8 cellular contexts compared by ENCODE assay signal in the genomic region with DNA sequence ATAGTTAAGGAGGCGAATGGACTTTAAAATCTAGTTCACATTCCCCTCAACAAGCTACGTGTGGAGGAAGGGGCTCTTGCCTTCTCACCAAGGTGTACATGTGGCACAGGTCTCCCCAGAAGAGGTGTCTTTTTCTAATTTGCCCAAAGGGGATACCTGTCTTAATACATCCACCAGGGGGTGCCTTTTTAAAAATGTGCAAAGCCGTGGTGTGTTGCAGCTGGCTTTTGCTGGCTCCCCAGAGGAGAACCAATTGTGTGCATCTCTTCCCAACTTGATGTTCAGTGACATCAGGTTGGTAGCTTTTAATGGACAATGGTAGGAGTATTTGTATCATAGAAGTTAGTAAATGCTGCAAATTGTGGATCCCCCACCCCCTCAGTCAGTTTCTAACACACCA. TPM values are rescaled to one million over a fixed set of nuclear protein-coding genes. Genes with fewer than 3 reads are reported as not detected.
A peak's percentile ranks its signal among the peaks of the same experiment; 100 is the strongest.
DNase-seq lines count a peak whose midpoint lies in the region; ATAC-seq, FAIRE-seq and TF ChIP-seq lines count a peak whose summit lies in the region.

No MANE protein-coding gene starts in this region.

- H3K79me2 ChIP-seq in endothelial cell of umbilical vein (ENCODE audit: control insufficient read depth, insufficient read depth, low read length) = no peaks in the 10 kb centered on the region

- no peak overlapping the region for H3K4me2 ChIP-seq in endothelial cell of umbilical vein (ENCODE audit: insufficient read depth, low read length)

- peaks cover 5% of the 10 kb centered on the region for H3K36me3 ChIP-seq in WERI-Rb-1
- peaks cover 2 to 6% of the 10 kb centered on the region in 2 experiments for H3K36me3 ChIP-seq in endothelial cell of umbilical vein (ENCODE audit: control insufficient read depth in 2 of 2, extremely low read depth in 1 of 2, insufficient read depth in 2 of 2, low read length in 2 of 2)
- peaks cover 2% of the 10 kb centered on the region in 2 donors for H3K36me3 ChIP-seq in small intestine (ENCODE audit: control insufficient read depth in 2 of 2, insufficient read depth in 2 of 2, low read length in 2 of 2)

- H3K27me3 ChIP-seq in WERI-Rb-1 (ENCODE audit: insufficient read depth, low read depth, severe bottlenecking) (no peaks in the 10 kb centered on the region), endothelial cell of umbilical vein (ENCODE audit: control insufficient read depth in 2 of 2, insufficient read depth in 2 of 2, low read length in 2 of 2) (no peaks in the 10 kb centered on the region), small intestine (ENCODE audit: control insufficient read depth in 2 of 2, insufficient read depth in 2 of 2, low read length in 2 of 2) (no peaks in the 10 kb centered on the region)

- TF ChIP-seq CTCF in WERI-Rb-1 (IDR thresholded peaks at IDR 0.05; ENCODE audit: low read depth, low read length) (peak; percentile 45; the same call in 1 of the 2 replicates), endothelial cell of umbilical vein (IDR thresholded peaks at IDR 0.05; ENCODE audit: extremely low read depth in 1 of 2, insufficient read depth in 1 of 2, low read depth in 1 of 2, low read length in 2 of 2) (peak; percentile 32 to 46)

- intact Hi-C loops in endothelial cell of umbilical vein (cut with micrococcal nuclease) = loop anchor here (1.0 kb wide), 1 partner anchor 59 kb away; no protein-coding TSS in a partner anchor

- peak in 2 of 3 donors; percentile 10 to 41 for DNase-seq in stimulated activated CD4-positive, alpha-beta T cell treated with anti-CD3 and anti-CD28 coated beads, Interleukin-12 subunit alpha, Interleukin-12 subunit beta, amount 100 ng/mL, for 48 hours (ENCODE audit: low read depth in 2 of 3, low spot score in 1 of 3)
- DNase-seq in stimulated activated CD4-positive, alpha-beta T cell treated with anti-CD3 and anti-CD28 coated beads, Interleukin-12 subunit alpha, Interleukin-12 subunit beta, amount 100 ng/mL, for 4 hours = no peak
- DNase-seq in WERI-Rb-1 (no peak), endothelial cell of umbilical vein (ENCODE audit: low read depth, low spot score) (peak; percentile 6), small intestine (peak; percentile 62), NCI-H526 treated with DMSO at 0.1 percent for 48 hours (lab: John Stamatoyannopoulos, UW) (no peak), NCI-H2029 treated with DMSO at 0.1 percent for 48 hours (lab: John Stamatoyannopoulos, UW) (no peak)

- H3K27ac ChIP-seq in WERI-Rb-1 = no peak overlapping the region
- H3K27ac ChIP-seq in endothelial cell of umbilical vein (ENCODE audit: insufficient read depth, low read depth, low read length) = no peak overlapping the region
- H3K27ac ChIP-seq in small intestine (ENCODE audit: low read depth in 1 of 2, low read length in 1 of 2) = no peak overlapping the region

- CTCF ChIA-PET in endothelial cell of umbilical vein (lab: Charles Lee) = interaction anchor here (0.8 to 3.0 kb wide), 11 partner anchors 10 to 349 kb away, joined by 3 to 14 read pairs (median 4); no protein-coding TSS in a partner anchor

- 62 to 65% (median 63%) methylated on average over 3 of the region's 3 CpGs for WGBS in small intestine, 3 donors

- H3K4me3 ChIP-seq in WERI-Rb-1 (ENCODE audit: low read depth, low read length) (no peak overlapping the region), endothelial cell of umbilical vein (replicated peaks in 1 of 3; ENCODE audit: insufficient read depth in 1 of 3, low read depth in 1 of 3, low read length in 3 of 3) (no peak overlapping the region), small intestine (ENCODE audit: low read depth in 1 of 2, low read length in 2 of 2) (no peak overlapping the region)

- FAIRE-seq in endothelial cell of umbilical vein (lab: Jason Lieb, UNC) (no peak), small intestine (lab: Jason Lieb, UNC) (no peak)

- H4K20me1 ChIP-seq in endothelial cell of umbilical vein (replicated peaks; ENCODE audit: control insufficient read depth, extremely low read depth, insufficient read depth, low read length) = no peaks in the 10 kb centered on the region

- dilution Hi-C loops in endothelial cell of umbilical vein (cut with MboI; ENCODE audit: extremely low pct_ligation_motif_present, low sequenced_read_pairs) = no loop called here

- ATAC-seq in HG03095 (IDR thresholded peaks at IDR 0.05; ENCODE audit: unreplicated experiment) = peak; percentile 32

- H3K9ac ChIP-seq in endothelial cell of umbilical vein (replicated peaks; ENCODE audit: extremely low read depth, insufficient read depth, low read length) = no peak overlapping the region

- POLR2A ChIA-PET in endothelial cell of umbilical vein (lab: Charles Lee) = no interaction called here

- H3K4me1 ChIP-seq in endothelial cell of umbilical vein (ENCODE audit: control insufficient read depth, extremely low read depth, insufficient read depth, low read length) (no peaks in the 10 kb centered on the region), small intestine (ENCODE audit: control insufficient read depth in 2 of 2, insufficient read depth in 1 of 2, low read depth in 1 of 2, low read length in 1 of 2) (no peaks in the 10 kb centered on the region)

- no peak overlapping the region for H2AFZ ChIP-seq in endothelial cell of umbilical vein (ENCODE audit: low read depth, low read length)

- H3K9me3 ChIP-seq in WERI-Rb-1 (ENCODE audit: severe bottlenecking) = peaks cover 13% of the 10 kb centered on the region
- H3K9me3 ChIP-seq in endothelial cell of umbilical vein (replicated peaks; ENCODE audit: control insufficient read depth, insufficient read depth, low read length) = no peaks in the 10 kb centered on the region
- H3K9me3 ChIP-seq in small intestine (ENCODE audit: control insufficient read depth, low read depth) = no peaks in the 10 kb centered on the region

- BruUV-seq in endothelial cell of umbilical vein (replicated peaks; lab: Mats Ljungman, UMichigan) = no TSS peak

- H3K9me1 ChIP-seq in endothelial cell of umbilical vein (replicated peaks; ENCODE audit: control insufficient read depth, extremely low read depth, insufficient read depth, low read length) = no peaks in the 10 kb centered on the region

- no peak for TF ChIP-seq POLR2A in endothelial cell of umbilical vein (IDR thresholded peaks at IDR 0.05; ENCODE audit: low read depth, low read length)

TF ChIP-seq in endothelial cell of umbilical vein, 7 proteins besides CTCF, POLR2A, EP300 and RAD21:
- TF ChIP-seq, protein P1, sequence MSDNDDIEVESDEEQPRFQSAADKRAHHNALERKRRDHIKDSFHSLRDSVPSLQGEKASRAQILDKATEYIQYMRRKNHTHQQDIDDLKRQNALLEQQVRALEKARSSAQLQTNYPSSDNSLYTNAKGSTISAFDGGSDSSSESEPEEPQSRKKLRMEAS (IDR thresholded peaks at IDR 0.05; ENCODE audit: insufficient read depth, insufficient read length) = no peak
- TF ChIP-seq POLR2AphosphoS5 (IDR thresholded peaks at IDR 0.05; ENCODE audit: insufficient read depth, low read depth, low read length) = no peak
- TF ChIP-seq FOS (IDR thresholded peaks at IDR 0.05; ENCODE audit: borderline replicate concordance, insufficient read depth, low read length) = no peak
- TF ChIP-seq GATA2 (IDR thresholded peaks at IDR 0.05; ENCODE audit: insufficient read depth, insufficient read length, low read depth, low read length) = no peak
- no peak for TF ChIP-seq MYC (IDR thresholded peaks at IDR 0.05; ENCODE audit: low read depth, low read length)
TF ChIP-seq in endothelial cell of umbilical vein: peak in this region for 0.

RNA-seq across cellular contexts. Expression of a gene that starts 33.8 kb away (rescaled TPM):
- 14.5 and 19.4 TPM in 2 replicates for total RNA-seq in endothelial cell of umbilical vein
- polyA plus RNA-seq in endothelial cell of umbilical vein (8.3 and 10.5 TPM in 2 replicates), small intestine (10 to 100 TPM; 16.9 to 23.5 (median 23.3) TPM)
- polyA plus RNA-seq in endothelial cell of umbilical vein (2011; cell fraction: cytosol; rRNA removed) = 11.0 and 11.2 TPM in 2 replicates
- 4.3 and 5.8 TPM in 2 replicates for polyA plus RNA-seq in endothelial cell of umbilical vein (2011; cell fraction: nucleus; rRNA removed)
- 15.8 and 19.0 TPM in 2 replicates for polyA plus RNA-seq in endothelial cell of umbilical vein (2012)
- polyA minus RNA-seq in endothelial cell of umbilical vein = 14.0 and 17.8 TPM in 2 replicates
- 9.6 TPM for polyA minus RNA-seq in endothelial cell of umbilical vein (2011; cell fraction: cytosol; rRNA and poly(A)+ RNA removed)
- 5.6 and 5.9 TPM in 2 replicates for polyA minus RNA-seq in endothelial cell of umbilical vein (2011; cell fraction: nucleus; rRNA and poly(A)+ RNA removed)

RNA-seq across cellular contexts. Expression of a gene that starts 50.5 kb away (rescaled TPM):
- total RNA-seq in endothelial cell of umbilical vein = 0.37 and 0.40 TPM in 2 replicates
- polyA plus RNA-seq in endothelial cell of umbilical vein = 0.35 and 0.70 TPM in 2 replicates
- polyA plus RNA-seq in endothelial cell of umbilical vein (2011; cell fraction: cytosol; rRNA removed) = 0.30 and 0.61 TPM in 2 replicates
- polyA plus RNA-seq in endothelial cell of umbilical vein (2011; cell fraction: nucleus; rRNA removed) = 1.3 and 1.7 TPM in 2 replicates
- polyA plus RNA-seq in endothelial cell of umbilical vein (2012) = 0.37 and 0.40 TPM in 2 replicates
- 0.93 and 3.3 TPM in 2 replicates for polyA minus RNA-seq in endothelial cell of umbilical vein
- not detected for polyA minus RNA-seq in endothelial cell of umbilical vein (2011; cell fraction: cytosol; rRNA and poly(A)+ RNA removed)
- 0.58 TPM in 1 of 2 replicates, not detected in the other for polyA minus RNA-seq in endothelial cell of umbilical vein (2011; cell fraction: nucleus; rRNA and poly(A)+ RNA removed)
- under 1 TPM in 1 of 3 donors, not detected in 2; 0.95 TPM for polyA plus RNA-seq in small intestine

Comparison
In these comparisons a context has a peak if more than half of its experiments do, and no peak if none do; other contexts are left out.
1. DNase-seq: peak in stimulated activated CD4-positive, alpha-beta T cell treated with anti-CD3 and anti-CD28 coated beads, Interleukin-12 subunit alpha, Interleukin-12 subunit beta, amount 100 ng/mL, for 48 hours (2 of 3), endothelial cell of umbilical vein (single experiment) and small intestine (single experiment); none in stimulated activated CD4-positive, alpha-beta T cell treated with anti-CD3 and anti-CD28 coated beads, Interleukin-12 subunit alpha, Interleukin-12 subunit beta, amount 100 ng/mL, for 4 hours (single experiment), WERI-Rb-1 (single experiment), NCI-H526 treated with DMSO at 0.1 percent for 48 hours (single experiment) and NCI-H2029 treated with DMSO at 0.1 percent for 48 hours (single experiment).